ENCODE assay signal across 11 cellular contexts in genomic region chr15:71747128-71748083, GRCh38.
A peak's percentile ranks its signal among the peaks of the same experiment; 100 is the strongest.
DNase-seq lines count a peak whose midpoint lies in the region; ATAC-seq and TF ChIP-seq lines count a peak whose summit lies in the region.
"Had no signal": no experiment of that assay in that cellular context is flagged by ENCODE, and none has a peak within 500 bp of the region (broad histone marks: within the 10 kb centered on the region; RNA-seq: fewer than 3 reads in every experiment).

No MANE protein-coding gene starts in this region.

- H3K27ac ChIP-seq in prostate gland: peak overlapping the region; percentile 85 to 86
- H3K27ac ChIP-seq in right atrium auricular region: no peak overlapping the region

- no peak for TF ChIP-seq CTCF in prostate gland (IDR thresholded peaks at IDR 0.05)
- TF ChIP-seq CTCF in right atrium auricular region (IDR thresholded peaks at IDR 0.05): no peak

- intact Hi-C loops in prostate gland (cut with DNase I): loop anchor here (10.0 kb wide), 1 partner anchor 407 kb away; no protein-coding TSS in a partner anchor

- peak; percentile 70 for ATAC-seq in esophagus mucosa
- ATAC-seq in GM18868 (IDR thresholded peaks at IDR 0.05; ENCODE audit: unreplicated experiment): no peak
- ATAC-seq: effector memory CD8-positive, alpha-beta T cell had no signal

- WGBS in prostate gland: 39% methylated on average over 12 of the region's 12 CpGs

- H3K9me3 ChIP-seq in prostate gland: no peaks in the 10 kb centered on the region
- H3K9me3 ChIP-seq in right atrium auricular region: no peaks in the 10 kb centered on the region

- no peak for TF ChIP-seq POLR2A in prostate gland (IDR thresholded peaks at IDR 0.05)

- no peak overlapping the region for H3K4me3 ChIP-seq in prostate gland
- no peak overlapping the region for H3K4me3 ChIP-seq in right atrium auricular region

- peak; percentile 79 for DNase-seq in GM04504 (ENCODE audit: low read depth)
- DNase-seq in RPMI7951 (ENCODE audit: low read depth): peak; percentile 87
- DNase-seq in prostate gland (ENCODE audit: low spot score): peak; percentile 49
- no peak for DNase-seq in NCI-H2081 treated with DMSO at 0.1 percent for 48 hours (lab: John Stamatoyannopoulos, UW)
- DNase-seq in right atrium auricular region (ENCODE audit: low spot score): no peak
- no peak for DNase-seq in NCI-H1048 (lab: John Stamatoyannopoulos, UW)
- DNase-seq: activated CD8-positive, alpha-beta memory T cell treated with anti-CD3 and anti-CD28 coated beads, Interleukin-2, amount 50 U/mL, for 48 hours; effector memory CD8-positive, alpha-beta T cell; naive B cell had no signal

- H3K4me1 ChIP-seq in prostate gland (replicated peaks) (no peaks in the 10 kb centered on the region), right atrium auricular region (no peaks in the 10 kb centered on the region)

- H3K27me3 ChIP-seq in prostate gland (replicated peaks; ENCODE audit: insufficient read depth) (no peaks in the 10 kb centered on the region), right atrium auricular region (no peaks in the 10 kb centered on the region)

- no peaks in the 10 kb centered on the region for H3K36me3 ChIP-seq in prostate gland
- H3K36me3 ChIP-seq in right atrium auricular region: peaks cover 10% of the 10 kb centered on the region

Comparison
In these comparisons a context has a peak if more than half of its experiments do, and no peak if none do; other contexts are left out.
1. DNase-seq: peak in GM04504 (single experiment), RPMI7951 (single experiment) and prostate gland (single experiment); none in NCI-H2081 treated with DMSO at 0.1 percent for 48 hours (single experiment), right atrium auricular region (single experiment) and NCI-H1048 (single experiment).
2. H3K27ac ChIP-seq: peak in prostate gland (2 of 2); none in right atrium auricular region (0 of 2).